ENCODE assay signal across 12 cellular contexts in the genomic region with DNA sequence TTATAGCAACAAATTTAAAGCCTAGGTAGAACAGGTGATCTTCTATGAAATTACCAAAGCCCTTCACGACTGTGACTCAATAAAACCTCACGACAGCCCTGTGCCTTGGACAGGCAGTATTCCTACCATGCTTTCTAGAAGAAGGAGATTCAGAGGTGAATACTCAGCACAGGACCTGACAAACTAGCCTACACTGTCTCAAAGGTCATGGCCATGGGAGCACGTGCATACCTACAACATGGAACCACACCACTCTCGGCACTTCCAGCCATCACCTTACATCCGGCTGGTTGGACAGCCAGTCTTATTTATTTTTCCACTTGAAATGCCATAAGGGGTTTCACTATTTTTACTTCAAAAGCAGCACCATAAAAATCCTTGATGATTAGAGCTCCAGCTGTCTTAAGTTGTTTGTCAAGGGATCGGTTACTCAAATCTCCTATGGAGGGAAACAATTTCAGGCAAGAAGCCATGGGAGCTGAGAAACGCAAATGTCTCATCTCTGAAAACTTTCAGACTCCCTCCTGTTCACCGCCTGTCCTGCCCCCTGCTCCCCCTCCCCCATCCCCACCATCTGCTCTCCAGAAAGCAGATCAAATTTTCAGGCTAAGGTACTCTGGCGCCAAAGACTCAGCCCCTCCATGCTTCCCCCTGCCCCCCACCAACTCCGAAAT. TPM values are rescaled to one million over a fixed set of nuclear protein-coding genes. Genes with fewer than 3 reads are reported as not detected.
DNase-seq lines count a peak whose midpoint lies in the region; ATAC-seq and TF ChIP-seq lines count a peak whose summit lies in the region.
"Had no signal": no experiment of that assay in that cellular context is flagged by ENCODE, and none has a peak within 500 bp of the region (broad histone marks: within the 10 kb centered on the region; RNA-seq: fewer than 3 reads in every experiment).

No MANE protein-coding gene starts in this region.

- peaks cover 9% of the 10 kb centered on the region for H3K36me3 ChIP-seq in GM23338 (ENCODE audit: insufficient read depth)
- H3K36me3 ChIP-seq in skeletal muscle satellite cell (ENCODE audit: insufficient read depth, low read length): peaks cover 63% of the 10 kb centered on the region
- peaks cover 4 to 90% of the 10 kb centered on the region in 2 donors for H3K36me3 ChIP-seq in neuronal stem cell (replicated peaks in 1 of 2; ENCODE audit: control insufficient read depth in 2 of 2, insufficient read depth in 2 of 2, low read length in 2 of 2)
- H3K36me3 ChIP-seq in effector memory CD4-positive, alpha-beta T cell (ENCODE audit: control insufficient read depth, insufficient read depth, low read length): peaks cover 19% of the 10 kb centered on the region

- no peak for ATAC-seq in GM23338

- peaks cover 55% of the 10 kb centered on the region for H3K4me1 Mint-ChIP-seq in GM23338

- no peak overlapping the region for H2BK5ac ChIP-seq in neuronal stem cell (ENCODE audit: low read length)

- no peak overlapping the region for H2BK15ac ChIP-seq in neuronal stem cell (ENCODE audit: low read length)

- H3K27me3 ChIP-seq in GM23338 (ENCODE audit: insufficient read depth) (no peaks in the 10 kb centered on the region), skeletal muscle satellite cell (ENCODE audit: control insufficient read depth, insufficient read depth, low read length) (no peaks in the 10 kb centered on the region), neuronal stem cell (ENCODE audit: control insufficient read depth in 3 of 3, insufficient read depth in 3 of 3, low read depth in 1 of 3, low read length in 3 of 3) (no peaks in the 10 kb centered on the region)
- H3K27me3 ChIP-seq in effector memory CD4-positive, alpha-beta T cell (replicated peaks; ENCODE audit: control insufficient read depth, insufficient read depth, low read length, poor library complexity, severe bottlenecking): no peaks in the 10 kb centered on the region
- H3K27me3 ChIP-seq: brain microvascular endothelial cell had no signal

- peaks cover 11% of the 10 kb centered on the region for H3K27me3 Mint-ChIP-seq in GM23338 (ENCODE audit: insufficient read depth, low read depth, poor library complexity)
- H3K27me3 Mint-ChIP-seq: progenitor cell of endocrine pancreas had no signal

- H3K4ac ChIP-seq in neuronal stem cell (ENCODE audit: low read length): no peak overlapping the region

- H3K4me3 ChIP-seq in GM23338 (no peak overlapping the region), foreskin fibroblast (ENCODE audit: low read depth in 1 of 2, low read length in 2 of 2) (no peak overlapping the region), skeletal muscle satellite cell (ENCODE audit: low read length) (peak overlapping the region; percentile 27), neuronal stem cell (ENCODE audit: low read length in 2 of 2) (no peak overlapping the region)
- H3K4me3 ChIP-seq in effector memory CD4-positive, alpha-beta T cell (ENCODE audit: insufficient read depth, low read depth, low read length, poor library complexity, severe bottlenecking): no peak overlapping the region
- H3K4me3 ChIP-seq: left ventricle myocardium inferior had no signal

- DNase-seq in GM23338 (ENCODE audit: low spot score) (no peak), NCI-H82 (lab: John Stamatoyannopoulos, UW) (peak; percentile 92), foreskin fibroblast (peak; percentile 45 to 68), neuronal stem cell (ENCODE audit: low spot score) (no peak), HT-29 (ENCODE audit: low spot score) (no peak)
- no peak for DNase-seq in stimulated activated CD4-positive, alpha-beta T cell treated with anti-CD3 and anti-CD28 coated beads, Interleukin-4, amount 100 ng/mL, for 4 hours
- no peak for DNase-seq in effector memory CD4-positive, alpha-beta T cell
- DNase-seq: brain microvascular endothelial cell, left ventricle myocardium inferior, T1000 had no signal

- H2BK12ac ChIP-seq in neuronal stem cell (ENCODE audit: low read length): no peak overlapping the region

- H3K79me2 ChIP-seq in GM23338 (replicated peaks; ENCODE audit: insufficient read depth): peaks cover 69% of the 10 kb centered on the region

- H3K4me1 ChIP-seq in GM23338 (ENCODE audit: insufficient read depth) (peaks cover 43% of the 10 kb centered on the region), skeletal muscle satellite cell (ENCODE audit: control insufficient read depth, insufficient read depth, low read length) (peaks cover 51% of the 10 kb centered on the region), neuronal stem cell (ENCODE audit: control insufficient read depth in 2 of 2, insufficient read depth in 1 of 2, low read depth in 1 of 2, low read length in 2 of 2) (peaks cover 16 to 19% of the 10 kb centered on the region in 2 donors)
- peaks cover 6% of the 10 kb centered on the region for H3K4me1 ChIP-seq in effector memory CD4-positive, alpha-beta T cell (ENCODE audit: control insufficient read depth, insufficient read depth, low read length, poor library complexity, severe bottlenecking)

- no peak overlapping the region for H3K9ac ChIP-seq in skeletal muscle satellite cell (ENCODE audit: low read depth, low read length)
- no peak overlapping the region for H3K9ac ChIP-seq in neuronal stem cell (ENCODE audit: low read depth, low read length, poor library complexity)

- H3K36me3 Mint-ChIP-seq in GM23338 (ENCODE audit: low read depth): peaks cover 71% of the 10 kb centered on the region

- H2BK120ac ChIP-seq in neuronal stem cell (ENCODE audit: low read depth, low read length): no peak overlapping the region

- no peak overlapping the region; the same call in 1 of the 2 replicates for H3K27ac Mint-ChIP-seq in GM23338

- no peaks in the 10 kb centered on the region for H3K9me3 ChIP-seq in skeletal muscle satellite cell (replicated peaks; ENCODE audit: low read length)
- H3K9me3 ChIP-seq in neuronal stem cell (replicated peaks in 1 of 2; ENCODE audit: control insufficient read depth in 2 of 2, insufficient read depth in 1 of 2, low read depth in 1 of 2, low read length in 2 of 2): peaks cover 2 to 24% of the 10 kb centered on the region in 2 donors
- no peaks in the 10 kb centered on the region for H3K9me3 ChIP-seq in effector memory CD4-positive, alpha-beta T cell (ENCODE audit: control insufficient read depth, low read length)
- H3K9me3 ChIP-seq: left ventricle myocardium inferior had no signal

- H2AK5ac ChIP-seq in neuronal stem cell (ENCODE audit: low read depth, low read length): no peak overlapping the region

- peaks cover 13% of the 10 kb centered on the region for H3K9me3 Mint-ChIP-seq in GM23338

- no peak overlapping the region for H3K14ac ChIP-seq in neuronal stem cell (ENCODE audit: low read length)

- H4K8ac ChIP-seq in neuronal stem cell (ENCODE audit: low read depth, low read length): no peak overlapping the region

- no peak overlapping the region; the same call in 2 of the 3 replicates for H3K4me3 Mint-ChIP-seq in GM23338

- H3K23ac ChIP-seq in neuronal stem cell (ENCODE audit: low read depth, low read length, poor library complexity): no peak overlapping the region

- no peaks in the 10 kb centered on the region for H3F3A ChIP-seq in GM23338 (replicated peaks; ENCODE audit: low read depth)

- no peak overlapping the region for H4K91ac ChIP-seq in neuronal stem cell (ENCODE audit: low read depth, low read length, poor library complexity)

- peaks cover 52% of the 10 kb centered on the region for H4K20me1 ChIP-seq in GM23338 (replicated peaks; ENCODE audit: insufficient read depth)

- no peaks in the 10 kb centered on the region for H3K9me2 ChIP-seq in GM23338 (ENCODE audit: insufficient read depth)

- H3K18ac ChIP-seq in neuronal stem cell (ENCODE audit: low read length): no peak overlapping the region

- peak overlapping the region; percentile 43; the same call in 1 of the 2 replicates for H3K4me2 ChIP-seq in GM23338
- H3K4me2 ChIP-seq in skeletal muscle satellite cell (ENCODE audit: low read length): peak overlapping the region; percentile 48
- no peak overlapping the region for H3K4me2 ChIP-seq in neuronal stem cell (ENCODE audit: insufficient read depth, low read length, poor library complexity, severe bottlenecking)

- no CpG with 5 or more reads among the region's 10 CpGs for WGBS in neuronal stem cell (ENCODE audit: extremely low coverage in 2 of 2, insufficient read length in 2 of 2, insufficient replicate concordance in 1 of 2), 2 donors

- H3K79me1 ChIP-seq in neuronal stem cell (ENCODE audit: low read depth, low read length): peaks cover 9% of the 10 kb centered on the region

- H3K27ac ChIP-seq in GM23338 (ENCODE audit: low read depth) (no peak overlapping the region), neuronal stem cell (replicated peaks; ENCODE audit: low read length) (no peak overlapping the region)
- H3K27ac ChIP-seq in effector memory CD4-positive, alpha-beta T cell (ENCODE audit: insufficient read depth, low read length, poor library complexity, severe bottlenecking): no peak overlapping the region
- H3K27ac ChIP-seq: brain microvascular endothelial cell, left ventricle myocardium inferior had no signal

- TF ChIP-seq CTCF in GM23338 (conservative IDR thresholded peaks at IDR 0.05; ENCODE audit: low read depth in 2 of 2) (no peak), foreskin fibroblast (IDR thresholded peaks at IDR 0.05; ENCODE audit: low read depth, low read length) (no peak)

- H2AFZ ChIP-seq in GM23338 (no peak overlapping the region), neuronal stem cell (ENCODE audit: low read length) (no peak overlapping the region)

RNA-seq across cellular contexts. Expression of a gene that starts 4.2 kb away (rescaled TPM):
- 1.6 and 4.3 TPM in 2 replicates for total RNA-seq in GM23338 (2014; rRNA removed; shearing (Covaris generic))
- 2.8 and 4.9 TPM in 2 replicates for polyA plus RNA-seq in GM23338 (2016; fragmentation: Nextera tagmentation; extraction: Ambion mirVana)
- total RNA-seq in skeletal muscle satellite cell (2012; rRNA removed): under 0.01 TPM in 1 of 2 replicates, not detected in the other
- polyA plus RNA-seq in neuronal stem cell (2013, experiment 1 of 2): 549 TPM
- polyA plus RNA-seq in neuronal stem cell (2013, experiment 2 of 2): 523 TPM
- total RNA-seq in HT-29 (2014; rRNA removed; shearing (Covaris generic)): 2.1 TPM in 1 of 2 replicates, not detected in the other

RNA-seq across cellular contexts. Expression of a gene that starts 10.8 kb away (rescaled TPM):
- 63.5 and 64.8 TPM in 2 replicates for total RNA-seq in GM23338 (2014; rRNA removed; shearing (Covaris generic))
- 58.9 and 62.2 TPM in 2 replicates for polyA plus RNA-seq in GM23338 (2016; fragmentation: Nextera tagmentation; extraction: Ambion mirVana)
- total RNA-seq in skeletal muscle satellite cell (2012; rRNA removed): 32.2 and 48.5 TPM in 2 replicates
- polyA plus RNA-seq in neuronal stem cell (2013, experiment 1 of 2): 49.1 TPM
- 48.5 TPM for polyA plus RNA-seq in neuronal stem cell (2013, experiment 2 of 2)
- total RNA-seq in HT-29 (2014; rRNA removed; shearing (Covaris generic)): 108 and 115 TPM in 2 replicates

Comparison
In these comparisons a context has a peak if more than half of its experiments do, and no peak if none do; other contexts are left out.
1. DNase-seq: peak in NCI-H82 (single experiment) and foreskin fibroblast (2 of 2); none in GM23338 (single experiment), neuronal stem cell (single experiment), stimulated activated CD4-positive, alpha-beta T cell treated with anti-CD3 and anti-CD28 coated beads, Interleukin-4, amount 100 ng/mL, for 4 hours (0 of 2), HT-29 (single experiment) and effector memory CD4-positive, alpha-beta T cell (0 of 3).